Comparison of ENCODE assay signal across 41 cellular contexts in the genomic region with DNA sequence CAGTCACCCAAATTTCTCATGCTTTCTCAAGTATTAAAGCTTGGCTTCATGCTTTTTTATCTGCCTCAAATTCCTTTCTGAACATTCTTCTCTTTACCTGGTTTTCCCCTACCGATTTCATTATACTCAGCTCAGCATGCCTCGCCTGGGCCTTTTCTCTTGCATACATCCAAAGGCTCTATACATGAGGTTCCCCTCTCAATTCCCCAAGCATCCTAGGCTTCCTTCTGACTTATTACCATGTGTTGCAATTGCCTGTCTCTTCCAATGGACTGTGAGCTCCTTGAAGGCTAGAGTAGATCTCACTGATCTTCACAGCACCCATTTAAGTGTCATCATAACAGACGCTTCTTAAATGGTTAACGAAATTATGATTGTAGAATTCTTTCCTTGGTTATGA. TPM values are rescaled to one million over a fixed set of nuclear protein-coding genes. Genes with fewer than 3 reads are reported as not detected.
"Had no signal": no experiment of that assay in that cellular context is flagged by ENCODE, and none has a peak within 500 bp of the region (broad histone marks: within the 10 kb centered on the region; RNA-seq: fewer than 3 reads in every experiment).

No MANE protein-coding gene starts in this region.

- H3K36me3 Mint-ChIP-seq: activated CD4-positive, alpha-beta memory T cell treated with anti-CD3 and anti-CD28 coated beads for 36 hours; activated CD8-positive, alpha-beta memory T cell treated with anti-CD3 and anti-CD28 coated beads, Interleukin-2, amount 10 ng/mL, durations not matched to agents 7 days and 5 days; activated naive CD4-positive, alpha-beta T cell treated with anti-CD3 and anti-CD28 coated beads, Interleukin-2, amount 50 U/mL, for 24 hours; activated naive CD8-positive, alpha-beta T cell treated with anti-CD3 and anti-CD28 coated beads for 36 hours; brain had no signal

- H3K27me3 ChIP-seq: adrenal gland, ascending aorta, breast epithelium, cardiac muscle cell, colonic mucosa, gastroesophageal sphincter had no signal

- H3K9me3 Mint-ChIP-seq: activated CD4-positive, alpha-beta memory T cell treated with anti-CD3 and anti-CD28 coated beads for 36 hours; activated naive CD4-positive, alpha-beta T cell treated with anti-CD3 and anti-CD28 coated beads for 36 hours; activated naive CD8-positive, alpha-beta T cell treated with anti-CD3 and anti-CD28 coated beads for 36 hours; activated naive CD8-positive, alpha-beta T cell treated with anti-CD3 and anti-CD28 coated beads, Interleukin-2, amount 50 U/mL, for 24 hours; activated T-helper 2 cell treated with anti-CD3 and anti-CD28 coated beads, Interferon-gamma antibody, Interleukin-2, Interleukin-4, amounts not matched to agents 10 μg/mL and 5 μg/mL and 100 μg/mL, durations not matched to agents 14 hours and 24 hours and 36 hours had no signal

- H3K27ac Mint-ChIP-seq: activated CD4-positive, alpha-beta memory T cell treated with anti-CD3 and anti-CD28 coated beads for 36 hours; activated CD4-positive, alpha-beta T cell treated with anti-CD3 and anti-CD28 coated beads for 36 hours; activated CD4-positive, alpha-beta T cell treated with anti-CD3 and anti-CD28 coated beads, Interleukin-2, amount 10 ng/mL, durations not matched to agents 24 days and 14 days; activated CD8-positive, alpha-beta memory T cell treated with anti-CD3 and anti-CD28 coated beads, Interleukin-2, amount 10 ng/mL, durations not matched to agents 7 days and 5 days; activated CD8-positive, alpha-beta T cell treated with anti-CD3 and anti-CD28 coated beads, Interleukin-2, amount 10 ng/mL, durations not matched to agents 7 days and 5 days; activated naive CD4-positive, alpha-beta T cell treated with anti-CD3 and anti-CD28 coated beads for 36 hours; activated naive CD4-positive, alpha-beta T cell treated with anti-CD3 and anti-CD28 coated beads, Interleukin-2, amount 50 U/mL, for 24 hours; activated naive CD8-positive, alpha-beta T cell treated with anti-CD3 and anti-CD28 coated beads for 36 hours; activated naive CD8-positive, alpha-beta T cell treated with anti-CD3 and anti-CD28 coated beads, Interleukin-2, amount 50 U/mL, for 24 hours; activated T-helper 1 cell treated with anti-CD3 and anti-CD28 coated beads, Interleukin-12 subunit alpha, Interleukin-12 subunit beta, Interleukin-2, Interleukin-4 antibody, amounts not matched to agents 30 ng/mL and 10 ng/mL and 1 ng/mL, durations not matched to agents 14 hours and 24 hours and 36 hours; activated T-helper 2 cell treated with anti-CD3 and anti-CD28 coated beads, Interferon-gamma antibody, Interleukin-2, Interleukin-4, amounts not matched to agents 10 μg/mL and 5 μg/mL and 100 μg/mL, durations not matched to agents 14 hours and 24 hours and 36 hours; brain; T-helper 17 cell; T-helper 2 cell treated with Interferon-gamma antibody and Interleukin-4, amounts not matched to agents 5 μg/mL and 100 μg/mL, for 36 hours had no signal

- H3K4me3 ChIP-seq: adrenal gland, ascending aorta, breast epithelium, cardiac muscle cell, colonic mucosa, esophagus squamous epithelium, gastroesophageal sphincter, heart right ventricle had no signal

- H3K4me1 ChIP-seq: adrenal gland, ascending aorta, breast epithelium, colonic mucosa, esophagus squamous epithelium, gastroesophageal sphincter, heart right ventricle had no signal

- H3K27ac ChIP-seq: adrenal gland, ascending aorta, breast epithelium, cardiac muscle cell, colonic mucosa, epithelial cell of prostate, esophagus squamous epithelium, gastroesophageal sphincter, heart right ventricle, WERI-Rb-1 had no signal

- DNase-seq: activated CD4-positive, alpha-beta memory T cell treated with anti-CD3 and anti-CD28 coated beads for 36 hours; activated CD4-positive, alpha-beta T cell treated with anti-CD3 and anti-CD28 coated beads for 36 hours; activated CD4-positive, alpha-beta T cell treated with anti-CD3 and anti-CD28 coated beads, Interleukin-2, amount 10 ng/mL, durations not matched to agents 24 days and 14 days; activated CD4-positive, CD25-positive, alpha-beta regulatory T cell; activated CD4-positive, CD25-positive, alpha-beta regulatory T cell treated with anti-CD3 and anti-CD28 coated beads, Interleukin-2, amount 50 U/mL, for 72 hours; activated CD8-positive, alpha-beta memory T cell treated with anti-CD3 and anti-CD28 coated beads, Interleukin-2, amount 10 ng/mL, durations not matched to agents 7 days and 5 days; activated CD8-positive, alpha-beta memory T cell treated with anti-CD3 and anti-CD28 coated beads, Interleukin-2, amount 50 U/mL, for 4 hours; activated CD8-positive, alpha-beta T cell treated with anti-CD3 and anti-CD28 coated beads, Interleukin-2, amount 10 ng/mL, durations not matched to agents 7 days and 5 days; activated effector memory CD4-positive, alpha-beta T cell treated with anti-CD3 and anti-CD28 coated beads, Interleukin-2, amount 50 U/mL, for 16 hours; activated naive CD4-positive, alpha-beta T cell treated with anti-CD3 and anti-CD28 coated beads for 36 hours; activated naive CD8-positive, alpha-beta T cell treated with anti-CD3 and anti-CD28 coated beads for 36 hours; activated naive CD8-positive, alpha-beta T cell treated with anti-CD3 and anti-CD28 coated beads, Interleukin-2, amount 50 U/mL, for 24 hours; activated T-cell treated with anti-CD3 and anti-CD28 coated beads, Interleukin-2, amount 50 U/mL, for 1 hour; activated T-cell treated with anti-CD3 and anti-CD28 coated beads, Interleukin-2, amount 50 U/mL, for 48 hours; adrenal gland; central memory CD4-positive, alpha-beta T cell; cerebellar nuclear complex; colonic mucosa; effector CD8-positive, alpha-beta T cell; esophagus squamous epithelium; foreskin melanocyte; heart right ventricle; T-helper 17 cell; T1000; WERI-Rb-1 had no signal

- H3K9me3 ChIP-seq: adrenal gland, ascending aorta, breast epithelium, colonic mucosa, esophagus squamous epithelium had no signal

- H3K36me3 ChIP-seq: adrenal gland, ascending aorta, breast epithelium, cardiac muscle cell, colonic mucosa, esophagus squamous epithelium, gastroesophageal sphincter, heart right ventricle, WERI-Rb-1 had no signal

- H3K4me1 Mint-ChIP-seq: activated CD4-positive, alpha-beta T cell treated with anti-CD3 and anti-CD28 coated beads for 36 hours; activated CD4-positive, alpha-beta T cell treated with anti-CD3 and anti-CD28 coated beads, Interleukin-2, amount 10 ng/mL, durations not matched to agents 24 days and 14 days; activated CD8-positive, alpha-beta memory T cell treated with anti-CD3 and anti-CD28 coated beads, Interleukin-2, amount 10 ng/mL, durations not matched to agents 7 days and 5 days; activated naive CD4-positive, alpha-beta T cell treated with anti-CD3 and anti-CD28 coated beads, Interleukin-2, amount 50 U/mL, for 24 hours; activated naive CD8-positive, alpha-beta T cell treated with anti-CD3 and anti-CD28 coated beads for 36 hours; activated naive CD8-positive, alpha-beta T cell treated with anti-CD3 and anti-CD28 coated beads, Interleukin-2, amount 50 U/mL, for 24 hours; brain; T-helper 17 cell had no signal

- ATAC-seq: activated CD4-positive, alpha-beta T cell treated with anti-CD3 and anti-CD28 coated beads for 36 hours; activated CD8-positive, alpha-beta memory T cell treated with anti-CD3 and anti-CD28 coated beads, Interleukin-2, amount 10 ng/mL, durations not matched to agents 7 days and 5 days; activated CD8-positive, alpha-beta T cell treated with anti-CD3 and anti-CD28 coated beads, Interleukin-2, amount 10 ng/mL, durations not matched to agents 7 days and 5 days; activated naive CD8-positive, alpha-beta T cell treated with anti-CD3 and anti-CD28 coated beads, Interleukin-2, amount 50 U/mL, for 24 hours; gastroesophageal sphincter; heart right ventricle; T-helper 17 cell had no signal

- H3K4me3 Mint-ChIP-seq: activated CD4-positive, alpha-beta memory T cell treated with anti-CD3 and anti-CD28 coated beads for 36 hours; activated CD4-positive, alpha-beta T cell treated with anti-CD3 and anti-CD28 coated beads for 36 hours; activated CD4-positive, alpha-beta T cell treated with anti-CD3 and anti-CD28 coated beads, Interleukin-2, amount 10 ng/mL, durations not matched to agents 24 days and 14 days; activated CD8-positive, alpha-beta memory T cell treated with anti-CD3 and anti-CD28 coated beads, Interleukin-2, amount 10 ng/mL, durations not matched to agents 7 days and 5 days; activated CD8-positive, alpha-beta T cell treated with anti-CD3 and anti-CD28 coated beads, Interleukin-2, amount 10 ng/mL, durations not matched to agents 7 days and 5 days; activated naive CD4-positive, alpha-beta T cell treated with anti-CD3 and anti-CD28 coated beads for 36 hours; activated naive CD4-positive, alpha-beta T cell treated with anti-CD3 and anti-CD28 coated beads, Interleukin-2, amount 50 U/mL, for 24 hours; activated naive CD8-positive, alpha-beta T cell treated with anti-CD3 and anti-CD28 coated beads for 36 hours; activated naive CD8-positive, alpha-beta T cell treated with anti-CD3 and anti-CD28 coated beads, Interleukin-2, amount 50 U/mL, for 24 hours; activated T-helper 1 cell treated with anti-CD3 and anti-CD28 coated beads, Interleukin-12 subunit alpha, Interleukin-12 subunit beta, Interleukin-2, Interleukin-4 antibody, amounts not matched to agents 30 ng/mL and 10 ng/mL and 1 ng/mL, durations not matched to agents 14 hours and 24 hours and 36 hours; brain; T-helper 17 cell; T-helper 2 cell treated with Interferon-gamma antibody and Interleukin-4, amounts not matched to agents 5 μg/mL and 100 μg/mL, for 36 hours had no signal

RNA-seq across cellular contexts. Expression of a gene that starts 24.1 kb away (rescaled TPM):
- total RNA-seq: activated CD4-positive, alpha-beta memory T cell treated with anti-CD3 and anti-CD28 coated beads for 36 hours; activated CD4-positive, alpha-beta T cell treated with anti-CD3 and anti-CD28 coated beads for 36 hours; activated CD4-positive, alpha-beta T cell treated with anti-CD3 and anti-CD28 coated beads, Interleukin-2, amount 10 ng/mL, durations not matched to agents 24 days and 14 days; activated CD8-positive, alpha-beta memory T cell treated with anti-CD3 and anti-CD28 coated beads for 36 hours; activated CD8-positive, alpha-beta memory T cell treated with anti-CD3 and anti-CD28 coated beads, Interleukin-2, amount 10 ng/mL, durations not matched to agents 7 days and 5 days; activated CD8-positive, alpha-beta T cell treated with anti-CD3 and anti-CD28 coated beads, Interleukin-2, amount 10 ng/mL, durations not matched to agents 7 days and 5 days; activated naive CD4-positive, alpha-beta T cell treated with anti-CD3 and anti-CD28 coated beads for 36 hours; activated naive CD8-positive, alpha-beta T cell treated with anti-CD3 and anti-CD28 coated beads for 36 hours; activated T-helper 1 cell treated with anti-CD3 and anti-CD28 coated beads, Interleukin-12 subunit alpha, Interleukin-12 subunit beta, Interleukin-2, Interleukin-4 antibody, amounts not matched to agents 30 ng/mL and 10 ng/mL and 1 ng/mL, durations not matched to agents 14 hours and 24 hours and 36 hours; activated T-helper 2 cell treated with anti-CD3 and anti-CD28 coated beads, Interferon-gamma antibody, Interleukin-2, Interleukin-4, amounts not matched to agents 10 μg/mL and 5 μg/mL and 100 μg/mL, durations not matched to agents 14 hours and 24 hours and 36 hours; adrenal gland; ascending aorta; cardiac muscle cell; colonic mucosa; dermis microvascular lymphatic vessel endothelial cell; endothelial cell of umbilical vein; fibroblast of lung; fibroblast of villous mesenchyme; glomerular endothelial cell; heart right ventricle; T-helper 17 cell had no signal

RNA-seq across cellular contexts. Expression of a gene that starts 46.1 kb away (rescaled TPM):
- total RNA-seq: activated CD4-positive, alpha-beta memory T cell treated with anti-CD3 and anti-CD28 coated beads for 36 hours; activated CD4-positive, alpha-beta T cell treated with anti-CD3 and anti-CD28 coated beads for 36 hours; activated CD4-positive, alpha-beta T cell treated with anti-CD3 and anti-CD28 coated beads, Interleukin-2, amount 10 ng/mL, durations not matched to agents 24 days and 14 days; activated CD8-positive, alpha-beta memory T cell treated with anti-CD3 and anti-CD28 coated beads for 36 hours; activated CD8-positive, alpha-beta memory T cell treated with anti-CD3 and anti-CD28 coated beads, Interleukin-2, amount 10 ng/mL, durations not matched to agents 7 days and 5 days; activated CD8-positive, alpha-beta T cell treated with anti-CD3 and anti-CD28 coated beads, Interleukin-2, amount 10 ng/mL, durations not matched to agents 7 days and 5 days; activated naive CD4-positive, alpha-beta T cell treated with anti-CD3 and anti-CD28 coated beads for 36 hours; activated naive CD8-positive, alpha-beta T cell treated with anti-CD3 and anti-CD28 coated beads for 36 hours; activated T-helper 1 cell treated with anti-CD3 and anti-CD28 coated beads, Interleukin-12 subunit alpha, Interleukin-12 subunit beta, Interleukin-2, Interleukin-4 antibody, amounts not matched to agents 30 ng/mL and 10 ng/mL and 1 ng/mL, durations not matched to agents 14 hours and 24 hours and 36 hours; activated T-helper 2 cell treated with anti-CD3 and anti-CD28 coated beads, Interferon-gamma antibody, Interleukin-2, Interleukin-4, amounts not matched to agents 10 μg/mL and 5 μg/mL and 100 μg/mL, durations not matched to agents 14 hours and 24 hours and 36 hours; cardiac muscle cell; colonic mucosa; endothelial cell of umbilical vein; fibroblast of lung; fibroblast of villous mesenchyme; glomerular endothelial cell; T-helper 17 cell had no signal
